Comparison of ENCODE assay signal across 8 cellular contexts in the genomic region with DNA sequence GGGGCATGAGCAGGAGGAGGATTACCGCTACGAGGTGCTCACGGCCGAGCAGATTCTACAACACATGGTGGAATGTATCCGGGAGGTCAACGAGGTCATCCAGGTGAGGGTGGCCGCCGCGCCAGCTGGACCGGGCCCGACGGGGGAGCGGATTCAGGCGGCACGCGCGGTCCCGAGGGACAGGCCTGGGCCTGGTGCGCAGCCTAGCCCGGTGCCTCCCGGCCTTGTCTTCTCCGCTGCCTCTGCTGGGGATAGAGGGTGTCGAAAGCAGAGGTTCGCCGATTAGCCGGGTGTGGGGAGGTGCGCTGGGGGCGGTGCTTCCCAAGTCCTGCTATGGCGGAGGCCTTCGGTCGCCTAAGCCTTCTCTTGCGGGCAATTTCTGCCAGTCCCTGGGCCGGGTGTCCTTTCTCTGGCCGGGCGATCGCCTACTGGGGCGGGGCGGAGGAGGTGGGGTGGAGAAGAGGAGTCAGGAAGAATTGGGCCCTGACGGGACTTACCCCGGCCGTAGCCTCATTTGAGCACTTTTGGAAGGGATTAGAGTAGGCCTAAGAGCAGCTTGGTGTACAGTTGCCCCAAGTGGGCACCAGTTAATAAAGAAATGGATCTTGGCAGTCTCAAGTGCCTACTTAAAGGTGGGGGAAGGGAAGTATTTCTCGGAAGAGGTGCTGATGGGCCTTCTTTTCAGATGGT. TPM values are rescaled to one million over a fixed set of nuclear protein-coding genes. Genes with fewer than 3 reads are reported as not detected.
DNase-seq lines count a peak whose midpoint lies in the region; ATAC-seq and TF ChIP-seq lines count a peak whose summit lies in the region.

No MANE protein-coding gene starts in this region.

- no peaks in the 10 kb centered on the region for H3K27me3 ChIP-seq in skeletal muscle tissue (ENCODE audit: control insufficient read depth in 3 of 3, insufficient read depth in 3 of 3, low read length in 3 of 3)

- ATAC-seq in HG02840 (IDR thresholded peaks at IDR 0.05; ENCODE audit: low FRiP score, unreplicated experiment): peak; percentile 45

- peaks cover 48% of the 10 kb centered on the region for H3K36me3 Mint-ChIP-seq in brain

- peak overlapping the region; percentile 95 for H3K4me3 ChIP-seq in iPS-18c (ENCODE audit: insufficient read depth, low read depth, low read length)
- H3K4me3 ChIP-seq in skeletal muscle tissue (ENCODE audit: low read length in 3 of 3): peak overlapping the region; percentile 76 to 97 (median 94)

- H3K27me3 Mint-ChIP-seq in brain: peaks cover 20% of the 10 kb centered on the region

- no peak for TF ChIP-seq CTCF in GM13976 (IDR thresholded peaks at IDR 0.05; ENCODE audit: borderline replicate concordance, control extremely low read depth, extremely low read depth, insufficient read depth, missing control alignments)
- TF ChIP-seq CTCF in brain (conservative IDR thresholded peaks at IDR 0.05): no peak

- peaks cover 0 to 9% (median 6%) of the 10 kb centered on the region in 5 experiments for H3K9me3 Mint-ChIP-seq in brain

- peaks cover 63% of the 10 kb centered on the region for H3K4me1 Mint-ChIP-seq in brain

- H3K4me3 Mint-ChIP-seq in brain: peak overlapping the region; percentile 75 to 99 (median 98)

- peak overlapping the region; percentile 99 for H3K27ac ChIP-seq in skeletal muscle tissue (ENCODE audit: low read depth, low read length)

- H3K36me3 ChIP-seq in skeletal muscle tissue (ENCODE audit: control insufficient read depth in 3 of 3, insufficient read depth in 3 of 3, low read length in 3 of 3): peaks cover 0 to 8% (median 2%) of the 10 kb centered on the region in 3 donors

- in situ Hi-C loops in GM13976 (cut with MboI; ENCODE audit: low sequenced_read_pairs, unreplicated experiment): no loop called here

- peak overlapping the region; percentile 98 to 100 (median 100) for H3K9ac ChIP-seq in skeletal muscle tissue (ENCODE audit: low read depth in 1 of 3, low read length in 3 of 3)

- peaks cover 18 to 26% (median 23%) of the 10 kb centered on the region in 3 donors for H3K4me1 ChIP-seq in skeletal muscle tissue (ENCODE audit: control insufficient read depth in 3 of 3, insufficient read depth in 3 of 3, low read length in 3 of 3)

- H3K27ac Mint-ChIP-seq in brain: peak overlapping the region; percentile 92 to 100 (median 98)

- DNase-seq in GM13976 (ENCODE audit: low spot score) (peak; percentile 79), NCI-H1694 treated with DMSO at 0.1 percent for 48 hours (lab: John Stamatoyannopoulos, UW) (peak; percentile 28), UCSD-AML1 (lab: John Stamatoyannopoulos, UW; ENCODE audit: unreplicated experiment) (peak; percentile 80), COLO829 (ENCODE audit: low spot score) (no peak)

- H3K9me3 ChIP-seq in iPS-18c (ENCODE audit: control insufficient read depth, insufficient read depth, low read length) (no peaks in the 10 kb centered on the region), skeletal muscle tissue (ENCODE audit: control insufficient read depth in 3 of 3, low read length in 3 of 3) (no peaks in the 10 kb centered on the region)

RNA-seq across cellular contexts. Expression of gene ARIH1, which starts 0.9 kb away (rescaled TPM):
- 37.5 TPM for polyA plus RNA-seq in brain (ENCODE audit: insufficient read depth, low read depth, low replicate concordance)
- 27.1 TPM for total RNA-seq in skeletal muscle tissue
